13 cellular contexts compared by ENCODE assay signal in genomic region chr20:62590301-62591121, GRCh38. TPM values are rescaled to one million over a fixed set of nuclear protein-coding genes. Genes with fewer than 3 reads are reported as not detected.
A peak's percentile ranks its signal among the peaks of the same experiment; 100 is the strongest.
DNase-seq lines count a peak whose midpoint lies in the region; ATAC-seq and TF ChIP-seq lines count a peak whose summit lies in the region.
"Had no signal": no experiment of that assay in that cellular context is flagged by ENCODE, and none has a peak within 500 bp of the region (broad histone marks: within the 10 kb centered on the region; RNA-seq: fewer than 3 reads in every experiment).

No MANE protein-coding gene starts in this region.

- no peaks in the 10 kb centered on the region for H3K36me3 Mint-ChIP-seq in MCF 10A (ENCODE audit: insufficient read depth, unreplicated experiment)
- H3K36me3 Mint-ChIP-seq in natural killer cell treated with Interleukin-12 subunit alpha and Interleukin-12 subunit beta and Interleukin-15 and Interleukin-18, amount 100 ng/mL, for 72 hours: no peaks in the 10 kb centered on the region

- peaks cover 19% of the 10 kb centered on the region for H3K4me1 Mint-ChIP-seq in MCF 10A (ENCODE audit: insufficient read depth, unreplicated experiment)
- peaks cover 5% of the 10 kb centered on the region in 2 donors for H3K4me1 Mint-ChIP-seq in natural killer cell treated with Interleukin-12 subunit alpha and Interleukin-12 subunit beta and Interleukin-15 and Interleukin-18, amount 100 ng/mL, for 72 hours (ENCODE audit: low read depth in 2 of 2)

- H3K36me3 ChIP-seq in breast epithelium: no peaks in the 10 kb centered on the region
- no peaks in the 10 kb centered on the region for H3K36me3 ChIP-seq in adipocyte (ENCODE audit: control insufficient read depth, insufficient read depth, low read length, severe bottlenecking)
- H3K36me3 ChIP-seq in upper lobe of right lung: no peaks in the 10 kb centered on the region
- H3K36me3 ChIP-seq: spleen had no signal

- TF ChIP-seq CTCF in MCF 10A (IDR thresholded peaks at IDR 0.05; ENCODE audit: unreplicated experiment): no peak
- no peak for TF ChIP-seq CTCF in breast epithelium (IDR thresholded peaks at IDR 0.05)
- no peak for TF ChIP-seq CTCF in upper lobe of right lung (IDR thresholded peaks at IDR 0.05)

- peaks cover 5% of the 10 kb centered on the region for H3K27me3 Mint-ChIP-seq in MCF 10A (ENCODE audit: insufficient read depth, unreplicated experiment)
- H3K27me3 Mint-ChIP-seq in natural killer cell treated with Interleukin-12 subunit alpha and Interleukin-12 subunit beta and Interleukin-15 and Interleukin-18, amount 100 ng/mL, for 72 hours: peaks cover 15 to 19% of the 10 kb centered on the region in 2 donors

- BruUV-seq in MCF 10A (replicated peaks; lab: Mats Ljungman, UMichigan): no TSS peak

- H3K9ac ChIP-seq in adipocyte (ENCODE audit: low read length): no peak overlapping the region

- H3K4me1 ChIP-seq in breast epithelium: no peaks in the 10 kb centered on the region
- peaks cover 29% of the 10 kb centered on the region for H3K4me1 ChIP-seq in adipocyte (ENCODE audit: control insufficient read depth, insufficient read depth, low read length)
- H3K4me1 ChIP-seq in upper lobe of right lung: no peaks in the 10 kb centered on the region

- H3K9me3 Mint-ChIP-seq in MCF 10A (ENCODE audit: unreplicated experiment): no peaks in the 10 kb centered on the region
- no peaks in the 10 kb centered on the region for H3K9me3 Mint-ChIP-seq in natural killer cell treated with Interleukin-12 subunit alpha and Interleukin-12 subunit beta and Interleukin-15 and Interleukin-18, amount 100 ng/mL, for 72 hours
- H3K9me3 Mint-ChIP-seq: activated B cell treated with CpG ODN at 0.5 μM for 24 hours had no signal

- H3K4me3 Mint-ChIP-seq in MCF 10A (ENCODE audit: unreplicated experiment): no peak overlapping the region
- H3K4me3 Mint-ChIP-seq in natural killer cell treated with Interleukin-12 subunit alpha and Interleukin-12 subunit beta and Interleukin-15 and Interleukin-18, amount 100 ng/mL, for 72 hours: no peak overlapping the region
- H3K4me3 Mint-ChIP-seq: activated B cell treated with CpG ODN at 0.5 μM for 24 hours had no signal

- intact Hi-C loops in MCF 10A (cut with micrococcal nuclease) (no loop called here), breast epithelium (cut with DNase I; ENCODE audit: low total_unique reads) (no loop called here), left cardiac atrium (cut with DNase I) (no loop called here), upper lobe of right lung (cut with DNase I) (no loop called here)

- ATAC-seq in left cardiac atrium (peak; percentile 32 to 90), upper lobe of right lung (peak; percentile 76)
- ATAC-seq in natural killer cell treated with Interleukin-12 subunit alpha and Interleukin-12 subunit beta and Interleukin-15 and Interleukin-18, amount 100 ng/mL, for 72 hours: no peak

- CTCF ChIA-PET in MCF 10A (lab: Yijun Ruan, JAX): interaction anchor here (0.6 to 7.8 kb wide), 9 partner anchors 10 to 608 kb away, joined by 3 to 37 read pairs (median 4); no protein-coding TSS in a partner anchor

- H3K9me3 ChIP-seq in breast epithelium (no peaks in the 10 kb centered on the region), adipocyte (ENCODE audit: control insufficient read depth, low read length) (no peaks in the 10 kb centered on the region), upper lobe of right lung (no peaks in the 10 kb centered on the region)
- H3K9me3 ChIP-seq: spleen had no signal

- no peak overlapping the region for H3K27ac Mint-ChIP-seq in MCF 10A (ENCODE audit: low read depth, unreplicated experiment)
- H3K27ac Mint-ChIP-seq in natural killer cell treated with Interleukin-12 subunit alpha and Interleukin-12 subunit beta and Interleukin-15 and Interleukin-18, amount 100 ng/mL, for 72 hours: no peak overlapping the region
- H3K27ac Mint-ChIP-seq: activated B cell treated with CpG ODN at 0.5 μM for 24 hours had no signal

- H3K4me3 ChIP-seq in breast epithelium (no peak overlapping the region), adipocyte (ENCODE audit: low read length) (no peak overlapping the region), upper lobe of right lung (no peak overlapping the region)
- H3K4me3 ChIP-seq: spleen had no signal

- peaks cover 0 to 68% of the 10 kb centered on the region in 2 donors for H3K27me3 ChIP-seq in breast epithelium
- H3K27me3 ChIP-seq in adipocyte (replicated peaks; ENCODE audit: control insufficient read depth, insufficient read depth, low read length): peaks cover 20% of the 10 kb centered on the region
- peaks cover 16% of the 10 kb centered on the region for H3K27me3 ChIP-seq in upper lobe of right lung

- DNase-seq in MCF 10A (ENCODE audit: unreplicated experiment) (peak; percentile 93), breast epithelium (ENCODE audit: low spot score in 2 of 2) (no peak), adipocyte (ENCODE audit: low read depth) (peak; percentile 45), left cardiac atrium (peak; percentile 76), upper lobe of right lung (no peak), NCI-H774 (lab: John Stamatoyannopoulos, UW) (no peak), DMS79 treated with DMSO at 0.1 percent for 48 hours (lab: John Stamatoyannopoulos, UW) (no peak)
- DNase-seq in natural killer cell treated with Interleukin-12 subunit alpha and Interleukin-12 subunit beta and Interleukin-15 and Interleukin-18, amount 100 ng/mL, for 72 hours (ENCODE audit: low spot score): no peak
- DNase-seq: activated B cell treated with CpG ODN at 0.5 μM for 24 hours, GDM1, NCI-H1930, spleen had no signal

- TF ChIP-seq POLR2A in breast epithelium (IDR thresholded peaks at IDR 0.05): no peak

- H3K27ac ChIP-seq in breast epithelium: no peak overlapping the region
- H3K27ac ChIP-seq in upper lobe of right lung: no peak overlapping the region
- H3K27ac ChIP-seq: HL-60, spleen had no signal

- POLR2A ChIA-PET in MCF 10A (lab: Yijun Ruan, JAX): interaction anchor here (0.7 to 4.8 kb wide), 8 partner anchors 8 to 205 kb away, joined by 3 to 33 read pairs (median 4); no protein-coding TSS in a partner anchor

RNA-seq across cellular contexts. Expression of gene SLCO4A1, which starts 51.8 kb away (rescaled TPM):
- total RNA-seq in MCF 10A (2022): 23.8 and 27.0 TPM in 2 replicates
- 10 to 100 TPM in 2 of 3 donors, 1 to 10 TPM in 1; 8.8 to 26.5 (median 15.4) TPM for total RNA-seq in breast epithelium
- total RNA-seq in left cardiac atrium: 10 to 100 TPM; 15.1 to 35.5 TPM
- 63.3 TPM for total RNA-seq in upper lobe of right lung
- total RNA-seq in natural killer cell treated with Interleukin-12 subunit alpha and Interleukin-12 subunit beta and Interleukin-15 and Interleukin-18, amount 100 ng/mL, for 72 hours: 10 to 100 TPM; 42.9 to 88.3 TPM

Comparison
In these comparisons a context has a peak if more than half of its experiments do, and no peak if none do; other contexts are left out.
1. DNase-seq: peak in MCF 10A (single experiment), adipocyte (single experiment) and left cardiac atrium (single experiment); none in breast epithelium (0 of 2), upper lobe of right lung (single experiment), natural killer cell treated with Interleukin-12 subunit alpha and Interleukin-12 subunit beta and Interleukin-15 and Interleukin-18, amount 100 ng/mL, for 72 hours (single experiment), NCI-H774 (single experiment) and DMS79 treated with DMSO at 0.1 percent for 48 hours (single experiment).
2. ATAC-seq: peak in left cardiac atrium (2 of 2) and upper lobe of right lung (single experiment); none in natural killer cell treated with Interleukin-12 subunit alpha and Interleukin-12 subunit beta and Interleukin-15 and Interleukin-18, amount 100 ng/mL, for 72 hours (0 of 2).